Comparison of ENCODE assay signal across 26 cellular contexts in the genomic region with DNA sequence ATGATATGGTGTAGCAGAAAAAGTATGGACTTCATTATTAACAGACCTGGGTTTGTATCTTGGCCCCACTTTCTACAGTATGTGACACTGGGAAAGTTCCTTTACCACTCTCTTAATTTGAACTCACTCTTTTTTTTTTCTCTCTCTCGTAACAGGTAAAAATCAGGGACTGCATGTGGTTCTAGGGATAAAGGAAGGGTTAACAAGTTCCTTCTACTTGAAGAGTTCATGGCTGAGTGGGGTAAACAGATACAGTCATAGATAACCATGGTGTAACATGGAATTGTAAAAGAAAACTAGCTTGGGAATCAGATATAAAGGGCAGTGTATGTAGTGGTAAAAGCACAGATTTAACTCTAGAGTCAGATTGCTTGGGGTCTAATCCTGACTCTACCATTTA. TPM values are rescaled to one million over a fixed set of nuclear protein-coding genes. Genes with fewer than 3 reads are reported as not detected.
DNase-seq lines count a peak whose midpoint lies in the region; ATAC-seq, FAIRE-seq and TF ChIP-seq lines count a peak whose summit lies in the region.
"Had no signal": no experiment of that assay in that cellular context is flagged by ENCODE, and none has a peak within 500 bp of the region (broad histone marks: within the 10 kb centered on the region; RNA-seq: fewer than 3 reads in every experiment).

No MANE protein-coding gene starts in this region.

- DNase-seq in A549 (ENCODE audit: low read depth in 1 of 2, low spot score in 1 of 2) (no peak), T-cell (no peak), right lobe of liver (no peak), NCI-H2227 (lab: John Stamatoyannopoulos, UW; ENCODE audit: unreplicated experiment) (no peak), T-helper 1 cell (no peak)
- no peak for DNase-seq in central memory CD8-positive, alpha-beta T cell (ENCODE audit: low spot score in 2 of 2)
- no peak for DNase-seq in CD4-positive, alpha-beta T cell
- DNase-seq: 8988T; CD4-positive, alpha-beta memory T cell; COR-L47; Kasumi-1; NCI-H1092 treated with DMSO at 0.1 percent for 48 hours; NCI-H1436; NCI-H187; NCI-H2171 treated with DMSO at 0.1 percent for 48 hours; NCI-H446; NCI-H526 treated with DMSO at 0.1 percent for 48 hours; PC-9; SJCRH30 had no signal

- 0 out of 3 replicates have a peak overlapping the region, but pooled peaks have one; percentile 14 for H3K4me2 ChIP-seq in A549
- H3K4me2 ChIP-seq: BLaER1, PC-9 had no signal

- H3K4me3 ChIP-seq in A549, result no peak overlapping the region
- H3K4me3 ChIP-seq in right lobe of liver, result no peak overlapping the region
- H3K4me3 ChIP-seq: BLaER1, PC-9, SJCRH30 had no signal

- no peaks in the 10 kb centered on the region for H3K27me3 Mint-ChIP-seq in T-cell
- no peaks in the 10 kb centered on the region for H3K27me3 Mint-ChIP-seq in central memory CD8-positive, alpha-beta T cell
- H3K27me3 Mint-ChIP-seq in CD4-positive, alpha-beta T cell, result no peaks in the 10 kb centered on the region
- H3K27me3 Mint-ChIP-seq: CD4-positive, alpha-beta memory T cell had no signal

- POLR2A ChIA-PET in A549 (lab: Yijun Ruan, JAX) (interaction anchor here (1.6 kb wide), 1 partner anchor 45 kb away, joined by 3 read pairs; no protein-coding TSS in a partner anchor), T-cell (lab: Charles Lee) (no interaction called here)
- POLR2A ChIA-PET in CD4-positive, alpha-beta T cell (lab: Charles Lee), result interaction anchor here (0.7 kb wide), 1 partner anchor 597 kb away, joined by 3 read pairs; no protein-coding TSS in a partner anchor

- CTCF ChIA-PET in A549 (lab: Yijun Ruan, JAX), result interaction anchor here (1.3 to 1.4 kb wide), 4 partner anchors 17 to 44 kb away, joined by 3 to 4 read pairs (median 4); no protein-coding TSS in a partner anchor
- CTCF ChIA-PET in T-cell (lab: Charles Lee), result no interaction called here
- CTCF ChIA-PET in CD4-positive, alpha-beta T cell (lab: Charles Lee), result interaction anchor here (0.7 to 1.3 kb wide), 2 partner anchors 11 to 1427 kb away, joined by 3 read pairs; no protein-coding TSS in a partner anchor

- H3K9me3 Mint-ChIP-seq in T-cell, result no peaks in the 10 kb centered on the region
- H3K9me3 Mint-ChIP-seq in central memory CD8-positive, alpha-beta T cell, result no peaks in the 10 kb centered on the region
- no peaks in the 10 kb centered on the region for H3K9me3 Mint-ChIP-seq in CD4-positive, alpha-beta T cell
- H3K9me3 Mint-ChIP-seq: CD4-positive, alpha-beta memory T cell had no signal

- no peaks in the 10 kb centered on the region for H3K27me3 ChIP-seq in right lobe of liver
- no peaks in the 10 kb centered on the region for H3K27me3 ChIP-seq in CD4-positive, alpha-beta T cell (ENCODE audit: control insufficient read depth, insufficient read depth, low read length)
- H3K27me3 ChIP-seq: BLaER1, SJCRH30 had no signal

- no peaks in the 10 kb centered on the region for H3K9me3 ChIP-seq in A549
- H3K9me3 ChIP-seq in right lobe of liver, result no peaks in the 10 kb centered on the region
- H3K9me3 ChIP-seq in CD4-positive, alpha-beta T cell (ENCODE audit: control insufficient read depth, low read length), result no peaks in the 10 kb centered on the region
- H3K9me3 ChIP-seq: SJCRH30 had no signal

- no peaks in the 10 kb centered on the region for H3K36me3 Mint-ChIP-seq in T-cell
- H3K36me3 Mint-ChIP-seq in central memory CD8-positive, alpha-beta T cell (ENCODE audit: insufficient read depth), result peaks cover 6% of the 10 kb centered on the region
- no peaks in the 10 kb centered on the region for H3K36me3 Mint-ChIP-seq in CD4-positive, alpha-beta T cell (ENCODE audit: low read depth)

- H3K4me1 ChIP-seq in A549 (peaks cover 49% of the 10 kb centered on the region), right lobe of liver (peaks cover 0 to 65% (median 14%) of the 10 kb centered on the region in 4 donors)

- no peak overlapping the region for H3K4me3 Mint-ChIP-seq in T-cell
- H3K4me3 Mint-ChIP-seq in central memory CD8-positive, alpha-beta T cell, result no peak overlapping the region
- H3K4me3 Mint-ChIP-seq in CD4-positive, alpha-beta T cell, result no peak overlapping the region
- H3K4me3 Mint-ChIP-seq: CD4-positive, alpha-beta memory T cell had no signal

- peaks cover 23 to 28% (median 26%) of the 10 kb centered on the region in 3 donors for H3K4me1 Mint-ChIP-seq in T-cell
- peaks cover 6% of the 10 kb centered on the region for H3K4me1 Mint-ChIP-seq in central memory CD8-positive, alpha-beta T cell
- peaks cover 44% of the 10 kb centered on the region for H3K4me1 Mint-ChIP-seq in CD4-positive, alpha-beta T cell (ENCODE audit: low read depth)

- TF ChIP-seq RAD21 in A549 (conservative IDR thresholded peaks at IDR 0.05 in 1 of 2, IDR thresholded peaks at IDR 0.05 in 1 of 2), result no peak

- TF ChIP-seq POLR2A in A549 (IDR thresholded peaks at IDR 0.05; ENCODE audit: low read length), result no peak
- no peak for TF ChIP-seq POLR2A in right lobe of liver (IDR thresholded peaks at IDR 0.05)

- ATAC-seq in A549 (no peak), T-cell (replicated peaks in 1 of 4) (no peak), right lobe of liver (peak in 2 of 4 donors; percentile 29 to 47), HG03280 (IDR thresholded peaks at IDR 0.05; ENCODE audit: unreplicated experiment) (no peak)
- ATAC-seq in central memory CD8-positive, alpha-beta T cell (replicated peaks; ENCODE audit: extremely low read depth, poor library complexity, severe bottlenecking), result no peak
- ATAC-seq in CD4-positive, alpha-beta T cell (ENCODE audit: poor library complexity), result no peak
- ATAC-seq: HCT116, Right ventricle myocardium inferior, SK-N-SH treated with all-trans-retinoic acid at 6 μM for 48 hours had no signal

- TF ChIP-seq CTCF in A549 (IDR thresholded peaks at IDR 0.05), result no peak
- TF ChIP-seq CTCF in right lobe of liver (IDR thresholded peaks at IDR 0.05), result no peak
- no peak for TF ChIP-seq CTCF in CD4-positive, alpha-beta T cell (IDR thresholded peaks at IDR 0.05)

- no peak for TF ChIP-seq EP300 in A549 (IDR thresholded peaks at IDR 0.05)

- H3K27ac ChIP-seq in A549 (no peak overlapping the region), right lobe of liver (peak overlapping the region in 2 of 3 donors; percentile 28 to 73)
- H3K27ac ChIP-seq in CD4-positive, alpha-beta T cell (ENCODE audit: low read depth, low read length), result no peak overlapping the region
- H3K27ac ChIP-seq: BLaER1, HL-60, PC-9, SJCRH30 had no signal

- H3K27ac Mint-ChIP-seq in T-cell, result peak overlapping the region; percentile 34 to 41
- peak overlapping the region; percentile 9 for H3K27ac Mint-ChIP-seq in central memory CD8-positive, alpha-beta T cell (ENCODE audit: low read depth)
- H3K27ac Mint-ChIP-seq in CD4-positive, alpha-beta T cell, result no peak overlapping the region

- intact Hi-C loops in right lobe of liver (cut with DNase I), result no loop called here
- intact Hi-C loops in CD4-positive, alpha-beta T cell (cut with DNase I, micrococcal nuclease), result loop anchor here (5.0 kb wide), 2 partner anchors 45 to 850 kb away; no protein-coding TSS in a partner anchor

- FAIRE-seq in A549 (lab: Jason Lieb, UNC), result no peak
- FAIRE-seq: G401.6 had no signal

- 82% methylated on average over 1 of the region's 1 CpG for WGBS in A549 (ENCODE audit: missing lambda C conversion rate)
- WGBS in right lobe of liver (ENCODE audit: insufficient coverage, low coverage, low lambda C conversion rate, missing lambda C conversion rate), result 23% methylated on average over 1 of the region's 1 CpG

- no peaks in the 10 kb centered on the region for H3K36me3 ChIP-seq in right lobe of liver
- H3K36me3 ChIP-seq: SJCRH30 had no signal

TF ChIP-seq in A549, 52 proteins besides CTCF, POLR2A, EP300 and RAD21:
- TF ChIP-seq, protein P1, sequence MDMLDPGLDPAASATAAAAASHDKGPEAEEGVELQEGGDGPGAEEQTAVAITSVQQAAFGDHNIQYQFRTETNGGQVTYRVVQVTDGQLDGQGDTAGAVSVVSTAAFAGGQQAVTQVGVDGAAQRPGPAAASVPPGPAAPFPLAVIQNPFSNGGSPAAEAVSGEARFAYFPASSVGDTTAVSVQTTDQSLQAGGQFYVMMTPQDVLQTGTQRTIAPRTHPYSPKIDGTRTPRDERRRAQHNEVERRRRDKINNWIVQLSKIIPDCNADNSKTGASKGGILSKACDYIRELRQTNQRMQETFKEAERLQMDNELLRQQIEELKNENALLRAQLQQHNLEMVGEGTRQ (IDR thresholded peaks at IDR 0.05), result no peak
- no peak for TF ChIP-seq NPAS2 (CRISPR knock-in tag; IDR thresholded peaks at IDR 0.05; ENCODE audit: borderline replicate concordance)
- no peak for TF ChIP-seq JUNB (IDR thresholded peaks at IDR 0.05)
- TF ChIP-seq FOSB (CRISPR knock-in tag; IDR thresholded peaks at IDR 0.05), result no peak
- no peak for TF ChIP-seq HOXB13 (CRISPR knock-in tag; IDR thresholded peaks at IDR 0.05; ENCODE audit: low read depth)
- TF ChIP-seq NFE2L2 (conservative IDR thresholded peaks at IDR 0.05; ENCODE audit: low read length), result no peak

RNA-seq across cellular contexts. Expression of a gene that starts 21.2 kb away (rescaled TPM):
- polyA plus RNA-seq in A549 (2011; rRNA removed) (14.1 and 15.9 TPM in 2 replicates), A549 (2017; fragmentation: RNase III; extraction: RNeasy Plus Mini Kit Qiagen cat#74134 plus additional on column Dnase treatment) (5.4 to 5.8 TPM (median 5.5 TPM) in 3 replicates)
- 2.6 and 4.2 TPM in 2 replicates for polyA plus RNA-seq in A549 (2012; cell fraction: cytosol; rRNA removed)
- polyA plus RNA-seq in A549 (2012; cell fraction: nucleus; rRNA removed), result 1.8 and 2.6 TPM in 2 replicates
- polyA minus RNA-seq in A549 (2011; rRNA and poly(A)+ RNA removed), result 27.9 and 28.8 TPM in 2 replicates
- total RNA-seq in T-cell (10 to 100 TPM; 16.6 to 22.2 (median 20.1) TPM), right lobe of liver (10 to 100 TPM; 17.7 to 39.2 (median 30.9) TPM)
- total RNA-seq in CD4-positive, alpha-beta T cell, result 10 to 100 TPM; 14.1 to 16.1 TPM

RNA-seq across cellular contexts. Expression of a gene that starts 49.3 kb away (rescaled TPM):
- polyA plus RNA-seq in A549 (2011; rRNA removed) (17.1 and 18.1 TPM in 2 replicates), A549 (2017; fragmentation: RNase III; extraction: RNeasy Plus Mini Kit Qiagen cat#74134 plus additional on column Dnase treatment) (22.0 to 23.6 TPM (median 22.3 TPM) in 3 replicates)
- polyA plus RNA-seq in A549 (2012; cell fraction: cytosol; rRNA removed), result 12.7 and 17.8 TPM in 2 replicates
- polyA plus RNA-seq in A549 (2012; cell fraction: nucleus; rRNA removed), result 7.2 and 9.4 TPM in 2 replicates
- polyA minus RNA-seq in A549 (2011; rRNA and poly(A)+ RNA removed), result 24.1 and 29.5 TPM in 2 replicates
- total RNA-seq in T-cell (1 to 10 TPM; 3.2 to 4.8 (median 4.1) TPM), right lobe of liver (10 to 100 TPM; 13.6 to 17.8 (median 15.8) TPM)
- total RNA-seq in CD4-positive, alpha-beta T cell, result 1 to 10 TPM in 1 of 2 experiments, under 1 TPM in 1; 0.99 to 1.1 TPM

Comparison
In these comparisons a context has a peak if more than half of its experiments do, and no peak if none do; other contexts are left out.
1. H3K27ac ChIP-seq: peak in right lobe of liver (2 of 3); none in A549 (0 of 2) and CD4-positive, alpha-beta T cell (single experiment).
2. CTCF ChIA-PET loops: an anchor here in A549 (1.3 to 1.4 kb wide) and CD4-positive, alpha-beta T cell (0.7 to 1.3 kb wide); none called in T-cell.
3. POLR2A ChIA-PET loops: an anchor here in A549 (1.6 kb wide) and CD4-positive, alpha-beta T cell (0.7 kb wide); none called in T-cell.
4. intact Hi-C loops: an anchor here in CD4-positive, alpha-beta T cell (5.0 kb wide); none called in right lobe of liver.